Comparison of ENCODE assay signal across 16 cellular contexts in the genomic region with DNA sequence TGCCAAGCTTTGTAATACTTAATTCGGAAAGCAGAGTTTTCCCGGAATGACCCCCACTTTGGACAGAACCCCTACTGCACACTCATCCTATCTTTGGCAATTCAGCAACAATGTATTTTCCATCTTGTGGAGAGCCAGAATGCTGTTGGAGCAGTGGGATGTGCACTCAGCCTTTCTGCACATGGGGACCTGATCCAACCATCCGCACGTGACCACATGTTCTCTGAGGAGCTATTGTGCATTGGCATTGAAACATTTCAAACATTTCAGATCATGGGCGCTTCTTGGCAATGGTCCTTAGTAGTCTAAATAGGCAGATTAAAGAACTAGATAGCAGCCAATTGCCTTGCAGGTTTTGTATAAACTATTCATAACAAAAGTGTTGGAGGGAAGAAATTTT.
A peak's percentile ranks its signal among the peaks of the same experiment; 100 is the strongest.
DNase-seq lines count a peak whose midpoint lies in the region; ATAC-seq and TF ChIP-seq lines count a peak whose summit lies in the region.
"Had no signal": no experiment of that assay in that cellular context is flagged by ENCODE, and none has a peak within 500 bp of the region (broad histone marks: within the 10 kb centered on the region; RNA-seq: fewer than 3 reads in every experiment).

No MANE protein-coding gene starts in this region.

- H3K9me3 ChIP-seq in testis = no peaks in the 10 kb centered on the region
- no peaks in the 10 kb centered on the region for H3K9me3 ChIP-seq in upper lobe of right lung

- DNase-seq in COLO829 (ENCODE audit: low spot score) = peak; percentile 35
- peak; percentile 85 for DNase-seq in NCI-H446 treated with DMSO at 0.1 percent for 48 hours (lab: John Stamatoyannopoulos, UW)
- peak; percentile 32 for DNase-seq in fibroblast of gingiva (ENCODE audit: low read depth)
- peak; percentile 92 for DNase-seq in testis
- no peak for DNase-seq in upper lobe of right lung
- DNase-seq: ACHN; C1 segment of cervical spinal cord; CD4-positive, alpha-beta T cell; DMS79; GM23248 had no signal

- no peak overlapping the region for H3K4me3 Mint-ChIP-seq in stimulated activated memory B cell treated with anti-CD40 and anti-IgM and Interleukin-4, amounts not matched to agents 10 μg/mL and 1 μg/mL and 100 μg/mL, for 72 hours
- H3K4me3 Mint-ChIP-seq: B cell; CD4-positive, alpha-beta T cell; IgD-negative memory B cell had no signal

- H3K27me3 ChIP-seq in testis = no peaks in the 10 kb centered on the region
- no peaks in the 10 kb centered on the region for H3K27me3 ChIP-seq in upper lobe of right lung

- TF ChIP-seq POLR2A in testis (IDR thresholded peaks at IDR 0.05) = no peak

- ATAC-seq in upper lobe of right lung (no peak), HG02759 (IDR thresholded peaks at IDR 0.05; ENCODE audit: unreplicated experiment) (no peak)
- no peak for ATAC-seq in stimulated activated memory B cell treated with anti-CD40 and anti-IgM and Interleukin-4, amounts not matched to agents 10 μg/mL and 1 μg/mL and 100 μg/mL, for 72 hours
- ATAC-seq: GM12878, HCT116 had no signal

- WGBS in testis, 2 donors = 60 to 64% methylated on average over 5 of the region's 5 CpGs

- no peak overlapping the region for H3K27ac Mint-ChIP-seq in stimulated activated memory B cell treated with anti-CD40 and anti-IgM and Interleukin-4, amounts not matched to agents 10 μg/mL and 1 μg/mL and 100 μg/mL, for 72 hours
- H3K27ac Mint-ChIP-seq: B cell; CD4-positive, alpha-beta T cell; IgD-negative memory B cell had no signal

- no peaks in the 10 kb centered on the region for H3K36me3 Mint-ChIP-seq in stimulated activated memory B cell treated with anti-CD40 and anti-IgM and Interleukin-4, amounts not matched to agents 10 μg/mL and 1 μg/mL and 100 μg/mL, for 72 hours

- H3K27me3 Mint-ChIP-seq in stimulated activated memory B cell treated with anti-CD40 and anti-IgM and Interleukin-4, amounts not matched to agents 10 μg/mL and 1 μg/mL and 100 μg/mL, for 72 hours = peaks cover 9% of the 10 kb centered on the region

- H3K36me3 ChIP-seq in testis (ENCODE audit: low read depth, missing control alignments) (no peaks in the 10 kb centered on the region), upper lobe of right lung (no peaks in the 10 kb centered on the region)

- peaks cover 10% of the 10 kb centered on the region for H3K4me1 ChIP-seq in testis
- no peaks in the 10 kb centered on the region for H3K4me1 ChIP-seq in upper lobe of right lung

- TF ChIP-seq CTCF in testis (IDR thresholded peaks at IDR 0.05) (no peak), upper lobe of right lung (IDR thresholded peaks at IDR 0.05) (no peak)

- H3K9me3 Mint-ChIP-seq in stimulated activated memory B cell treated with anti-CD40 and anti-IgM and Interleukin-4, amounts not matched to agents 10 μg/mL and 1 μg/mL and 100 μg/mL, for 72 hours = peaks cover 3% of the 10 kb centered on the region
- H3K9me3 Mint-ChIP-seq: CD4-positive, alpha-beta T cell had no signal

- intact Hi-C loops in testis (cut with DNase I; ENCODE audit: low total_unique reads) = no loop called here
- intact Hi-C loops in upper lobe of right lung (cut with DNase I) = no loop called here

- H3K27ac ChIP-seq in testis = no peak overlapping the region
- H3K27ac ChIP-seq in upper lobe of right lung = no peak overlapping the region
- H3K27ac ChIP-seq: GM23248 had no signal

- H3K4me3 ChIP-seq in testis (no peak overlapping the region), upper lobe of right lung (no peak overlapping the region)
- H3K4me3 ChIP-seq: GM12878, GM23248 had no signal

- no peaks in the 10 kb centered on the region for H3K4me1 Mint-ChIP-seq in stimulated activated memory B cell treated with anti-CD40 and anti-IgM and Interleukin-4, amounts not matched to agents 10 μg/mL and 1 μg/mL and 100 μg/mL, for 72 hours
- H3K4me1 Mint-ChIP-seq: B cell, IgD-negative memory B cell had no signal
